In genomic region chr11:3284248-3284647, GRCh38 we compare ENCODE assay signal across 2 cellular contexts. TPM values are rescaled to one million over a fixed set of nuclear protein-coding genes. Genes with fewer than 3 reads are reported as not detected.
"Had no signal": no experiment of that assay in that cellular context is flagged by ENCODE, and none has a peak within 500 bp of the region (broad histone marks: within the 10 kb centered on the region; RNA-seq: fewer than 3 reads in every experiment).

No MANE protein-coding gene starts in this region.

RNA-seq across cellular contexts. Expression of gene MRGPRE, which starts 52.0 kb away (rescaled TPM):
- total RNA-seq: G401 had no signal
- polyA plus RNA-seq: GM12878 had no signal
